Comparison of ENCODE assay signal across 16 cellular contexts in the genomic region with DNA sequence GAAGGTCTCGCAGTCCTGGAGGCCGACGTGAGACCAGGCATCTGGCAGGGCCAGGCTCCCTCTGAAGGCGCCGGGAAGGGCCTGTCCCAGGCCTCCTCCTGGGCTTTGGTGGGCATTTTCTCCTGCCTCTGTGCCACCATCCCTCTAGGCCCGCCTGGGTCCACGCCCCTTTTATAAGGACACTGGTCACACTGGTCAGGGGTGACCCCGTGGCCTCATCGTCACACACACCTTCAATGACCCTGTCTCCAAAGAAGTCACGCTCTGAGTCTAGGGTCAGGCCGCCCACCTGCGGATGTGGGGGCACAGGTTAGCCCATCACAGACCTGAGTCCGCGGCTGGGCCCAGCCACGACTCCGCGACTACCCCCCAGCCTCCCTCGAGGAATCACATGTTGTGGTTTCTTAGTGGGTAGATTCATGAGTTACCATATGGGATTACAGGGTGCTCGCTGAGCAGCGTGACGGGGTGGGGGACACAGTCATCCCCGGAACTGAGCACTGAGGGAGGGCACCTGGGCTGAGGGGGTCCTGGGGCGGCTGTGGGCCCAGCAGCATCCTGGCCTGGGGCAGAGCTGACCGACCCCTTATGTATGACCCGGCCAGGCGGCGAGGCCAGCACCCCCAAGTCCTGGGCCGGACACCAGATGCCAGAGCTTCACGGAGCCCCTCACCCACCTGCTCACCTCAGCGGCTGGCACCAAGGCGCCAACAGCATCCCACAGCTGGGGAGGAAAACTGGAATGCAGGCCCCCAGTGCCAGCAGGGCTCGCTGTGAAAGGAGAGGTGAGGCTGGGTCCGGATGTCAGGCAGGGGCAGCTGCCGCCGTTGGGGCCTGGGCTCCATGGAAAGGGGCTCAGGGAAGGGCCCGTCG.
DNase-seq lines count a peak whose midpoint lies in the region; ATAC-seq, FAIRE-seq and TF ChIP-seq lines count a peak whose summit lies in the region.
"Had no signal": no experiment of that assay in that cellular context is flagged by ENCODE, and none has a peak within 500 bp of the region (broad histone marks: within the 10 kb centered on the region; RNA-seq: fewer than 3 reads in every experiment).

No MANE protein-coding gene starts in this region.

- no peaks in the 10 kb centered on the region for H3K4me1 ChIP-seq in Peyer's patch
- no peaks in the 10 kb centered on the region for H3K4me1 ChIP-seq in HepG2 (ENCODE audit: insufficient read depth, low read length)
- peaks cover 7 to 33% (median 14%) of the 10 kb centered on the region in 3 donors for H3K4me1 ChIP-seq in esophagus squamous epithelium
- H3K4me1 ChIP-seq: BE2C, HAP-1 had no signal

- FAIRE-seq in HepG2 (lab: Jason Lieb, UNC) = no peak

- BruUV-seq in HepG2 (replicated peaks; lab: Mats Ljungman, UMichigan) (no TSS peak), MCF 10A (replicated peaks; lab: Mats Ljungman, UMichigan) (no TSS peak)

- H3K4me3 ChIP-seq in Peyer's patch (no peak overlapping the region), HepG2 (replicated peaks in 1 of 3; ENCODE audit: insufficient read depth in 1 of 3, low read depth in 2 of 3, low read length in 3 of 3) (no peak overlapping the region), esophagus squamous epithelium (no peak overlapping the region)
- H3K4me3 ChIP-seq: HAP-1, thoracic aorta had no signal

- DNase-seq in D341Med (ENCODE audit: low spot score) (peak; percentile 30), Peyer's patch (peak in 2 of 3 donors; percentile 34 to 42), HepG2 (ENCODE audit: low spot score) (no peak), sciatic nerve (ENCODE audit: low spot score) (no peak), NCI-H2081 (lab: John Stamatoyannopoulos, UW) (no peak), MCF 10A (ENCODE audit: unreplicated experiment) (no peak), esophagus squamous epithelium (lab: John Stamatoyannopoulos, UW) (no peak)
- DNase-seq: BE2C; DMS 273 treated with DMSO at 0.1 percent for 48 hours; NCI-H345; stimulated activated CD4-positive, alpha-beta T cell treated with anti-CD3 and anti-CD28 coated beads, Interleukin-1b, Interleukin-23, amount 100 ng/mL, for 48 hours had no signal

- TF ChIP-seq POLR2A in Peyer's patch (IDR thresholded peaks at IDR 0.05) = no peak
- TF ChIP-seq POLR2A in HepG2 (IDR thresholded peaks at IDR 0.05; ENCODE audit: insufficient read depth in 1 of 2, low read depth in 2 of 2, low read length in 2 of 2) = no peak
- TF ChIP-seq POLR2A in esophagus squamous epithelium (IDR thresholded peaks at IDR 0.05) = no peak

- H3K4me1 Mint-ChIP-seq in MCF 10A (ENCODE audit: insufficient read depth, unreplicated experiment) = peaks cover 13% of the 10 kb centered on the region
- H3K4me1 Mint-ChIP-seq: central memory CD8-positive, alpha-beta T cell had no signal

- no peaks in the 10 kb centered on the region for H3K9me3 Mint-ChIP-seq in MCF 10A (ENCODE audit: unreplicated experiment)
- H3K9me3 Mint-ChIP-seq: activated T-cell treated with anti-CD3 and anti-CD28 coated beads, Interleukin-2, amount 50 U/mL, for 24 hours; central memory CD8-positive, alpha-beta T cell; naive thymus-derived CD8-positive, alpha-beta T cell had no signal

- no peaks in the 10 kb centered on the region for H3K27me3 ChIP-seq in Peyer's patch
- H3K27me3 ChIP-seq in HepG2 (ENCODE audit: control insufficient read depth in 1 of 2, insufficient read depth in 2 of 2, low read length in 2 of 2) = peaks cover 5 to 32% of the 10 kb centered on the region in 2 experiments; a peak in 4 of 5 replicates
- H3K27me3 ChIP-seq in esophagus squamous epithelium = peaks cover 0 to 18% (median 0%) of the 10 kb centered on the region in 4 donors

- TF ChIP-seq CTCF in Peyer's patch (IDR thresholded peaks at IDR 0.05) = no peak
- TF ChIP-seq CTCF in HepG2 (CRISPR knock-in tag; IDR thresholded peaks at IDR 0.05) = no peak
- TF ChIP-seq CTCF in MCF 10A (IDR thresholded peaks at IDR 0.05; ENCODE audit: unreplicated experiment) = no peak
- TF ChIP-seq CTCF in esophagus squamous epithelium (IDR thresholded peaks at IDR 0.05) = no peak

- H3K36me3 Mint-ChIP-seq in MCF 10A (ENCODE audit: insufficient read depth, unreplicated experiment) = peaks cover 10% of the 10 kb centered on the region

- ATAC-seq in HepG2 (peak; percentile 15; the same call in 1 of the 3 replicates), sciatic nerve (peak; percentile 16)
- ATAC-seq: naive thymus-derived CD8-positive, alpha-beta T cell had no signal

- TF ChIP-seq RAD21 in HepG2 (CRISPR knock-in tag; IDR thresholded peaks at IDR 0.05) = no peak

- 55% methylated on average over 21 of the region's 37 CpGs for WGBS in HepG2 (ENCODE audit: low lambda C conversion rate)
- WGBS in esophagus squamous epithelium, 2 donors = 95 to 100% methylated on average over 1 to 10 of the region's 37 CpGs

- H3K36me3 ChIP-seq in Peyer's patch (no peaks in the 10 kb centered on the region), HepG2 (replicated peaks in 1 of 2; ENCODE audit: control insufficient read depth in 1 of 2, insufficient read depth in 2 of 2, low read length in 2 of 2) (no peaks in the 10 kb centered on the region), esophagus squamous epithelium (no peaks in the 10 kb centered on the region)
- H3K36me3 ChIP-seq: BE2C, HAP-1, thoracic aorta had no signal

- H3K27me3 Mint-ChIP-seq in MCF 10A (ENCODE audit: insufficient read depth, unreplicated experiment) = peaks cover 42% of the 10 kb centered on the region

- no peak overlapping the region for H3K9ac ChIP-seq in HepG2 (ENCODE audit: insufficient read depth, low read depth, low read length)

- H2AFZ ChIP-seq in HepG2 (ENCODE audit: low read length) = no peak overlapping the region

- H3K27ac ChIP-seq in Peyer's patch = no peak overlapping the region
- H3K27ac ChIP-seq in HepG2 (ENCODE audit: extremely low read length, insufficient read depth, low read length) = no peak overlapping the region
- no peak overlapping the region for H3K27ac ChIP-seq in esophagus squamous epithelium
- H3K27ac ChIP-seq: thoracic aorta had no signal

- CTCF ChIA-PET in HepG2 (lab: Yijun Ruan, JAX; ENCODE audit: low intra/inter-chr PET ratio, low total read pairs) = no interaction called here
- CTCF ChIA-PET in MCF 10A (lab: Yijun Ruan, JAX) = no interaction called here

- no peak overlapping the region for H3K4me2 ChIP-seq in HepG2 (ENCODE audit: low read depth, low read length)

- no peaks in the 10 kb centered on the region for H4K20me1 ChIP-seq in HepG2 (ENCODE audit: insufficient read depth, low read length)

- H3K27ac Mint-ChIP-seq in MCF 10A (ENCODE audit: low read depth, unreplicated experiment) = no peak overlapping the region
- H3K27ac Mint-ChIP-seq: activated T-cell treated with anti-CD3 and anti-CD28 coated beads, Interleukin-2, amount 50 U/mL, for 24 hours had no signal

- TF ChIP-seq EP300 in HepG2 (IDR thresholded peaks at IDR 0.05; ENCODE audit: low read depth in 2 of 2, low read length in 2 of 2) (no peak), HepG2 (CRISPR knock-in tag; IDR thresholded peaks at IDR 0.05; ENCODE audit: borderline replicate concordance) (no peak)

- no peaks in the 10 kb centered on the region for H3K79me2 ChIP-seq in HepG2 (ENCODE audit: insufficient read depth, low read length)

- POLR2A ChIA-PET in HepG2 (lab: Yijun Ruan, JAX) (no interaction called here), MCF 10A (lab: Yijun Ruan, JAX) (no interaction called here)

- in situ Hi-C loops in HepG2 (cut with HindIII; ENCODE audit: extremely low pct_ligation_motif_present, low pct_unique_long_range_greater_than_20kb) = no loop called here

- no peak overlapping the region for H3K4me3 Mint-ChIP-seq in MCF 10A (ENCODE audit: unreplicated experiment)
- H3K4me3 Mint-ChIP-seq: activated T-cell treated with anti-CD3 and anti-CD28 coated beads, Interleukin-2, amount 50 U/mL, for 24 hours; central memory CD8-positive, alpha-beta T cell had no signal

- H3K9me3 ChIP-seq in Peyer's patch (no peaks in the 10 kb centered on the region), HepG2 (ENCODE audit: low read length) (peaks cover 9% of the 10 kb centered on the region; the same call in 1 of the 2 replicates), esophagus squamous epithelium (no peaks in the 10 kb centered on the region)
- H3K9me3 ChIP-seq: BE2C, HAP-1, thoracic aorta had no signal

- intact Hi-C loops in HepG2 (cut with micrococcal nuclease; ENCODE audit: unreplicated experiment) (no loop called here), sciatic nerve (cut with DNase I) (no loop called here), MCF 10A (cut with micrococcal nuclease) (loop anchor here (10.0 kb wide), 2 partner anchors 120 to 340 kb away; a partner anchor contains a TSS), esophagus squamous epithelium (cut with DNase I) (no loop called here)

TF ChIP-seq in HepG2, 621 proteins besides CTCF, POLR2A, EP300 and RAD21 (continues in another document):
- TF ChIP-seq NR2F6 (IDR thresholded peaks at IDR 0.05) (no peak), NR2F6 (CRISPR knock-in tag; IDR thresholded peaks at IDR 0.05) (no peak), SIN3B (IDR thresholded peaks at IDR 0.05; ENCODE audit: low read length) (no peak), SMARCE1 (IDR thresholded peaks at IDR 0.05; ENCODE audit: borderline replicate concordance) (no peak), FOXK2 (IDR thresholded peaks at IDR 0.05) (no peak), NCOA1 (CRISPR knock-in tag; IDR thresholded peaks at IDR 0.05) (no peak), SSRP1 (CRISPR knock-in tag; IDR thresholded peaks at IDR 0.05) (no peak), ZNF143 (CRISPR knock-in tag; IDR thresholded peaks at IDR 0.05) (no peak)
- TF ChIP-seq, protein P1, sequence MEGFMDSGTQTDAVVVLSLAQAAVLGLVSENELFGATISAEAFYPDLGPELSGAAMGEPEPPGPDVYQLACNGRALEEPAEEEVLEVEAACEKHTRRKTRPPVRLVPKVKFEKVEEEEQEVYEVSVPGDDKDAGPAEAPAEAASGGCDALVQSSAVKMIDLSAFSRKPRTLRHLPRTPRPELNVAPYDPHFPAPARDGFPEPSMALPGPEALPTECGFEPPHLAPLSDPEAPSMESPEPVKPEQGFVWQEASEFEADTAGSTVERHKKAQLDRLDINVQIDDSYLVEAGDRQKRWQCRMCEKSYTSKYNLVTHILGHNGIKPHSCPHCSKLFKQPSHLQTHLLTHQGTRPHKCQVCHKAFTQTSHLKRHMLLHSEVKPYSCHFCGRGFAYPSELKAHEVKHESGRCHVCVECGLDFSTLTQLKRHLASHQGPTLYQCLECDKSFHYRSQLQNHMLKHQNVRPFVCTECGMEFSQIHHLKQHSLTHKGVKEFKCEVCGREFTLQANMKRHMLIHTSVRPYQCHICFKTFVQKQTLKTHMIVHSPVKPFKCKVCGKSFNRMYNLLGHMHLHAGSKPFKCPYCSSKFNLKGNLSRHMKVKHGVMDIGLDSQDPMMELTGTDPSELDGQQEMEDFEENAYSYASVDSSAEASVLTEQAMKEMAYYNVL (CRISPR knock-in tag; IDR thresholded peaks at IDR 0.05; ENCODE audit: borderline replicate concordance) = no peak

Comparison
In these comparisons a context has a peak if more than half of its experiments do, and no peak if none do; other contexts are left out.
1. DNase-seq: peak in D341Med (single experiment) and Peyer's patch (2 of 3); none in HepG2 (single experiment), sciatic nerve (single experiment), NCI-H2081 (0 of 2), MCF 10A (single experiment) and esophagus squamous epithelium (single experiment).